8 cellular contexts compared by ENCODE assay signal in genomic region chr5:52799983-52800393, GRCh38. TPM values are rescaled to one million over a fixed set of nuclear protein-coding genes. Genes with fewer than 3 reads are reported as not detected.
DNase-seq lines count a peak whose midpoint lies in the region; ATAC-seq and TF ChIP-seq lines count a peak whose summit lies in the region.

No MANE protein-coding gene starts in this region.

- peak overlapping the region; percentile 90 for H3K4me3 Mint-ChIP-seq in activated T-cell treated with anti-CD3 and anti-CD28 coated beads, Interleukin-2, amount 50 U/mL, for 24 hours

- H3K36me3 ChIP-seq in PC-3 (ENCODE audit: low read depth, low read length), result peaks cover 28% of the 10 kb centered on the region
- H3K36me3 ChIP-seq in mucosa of stomach (ENCODE audit: control insufficient read depth, insufficient read depth, low read length), result no peaks in the 10 kb centered on the region

- in situ Hi-C loops in KBM-7 (cut with MboI; ENCODE audit: low pct_unique_long_range_greater_than_20kb, low sequenced_read_pairs), result no loop called here

- peak; percentile 79 for TF ChIP-seq POLR2A in erythroblast (IDR thresholded peaks at IDR 0.05; ENCODE audit: low read length)

- POLR2A ChIA-PET in PC-3 (lab: Charles Lee; ENCODE audit: unreplicated experiment), result interaction anchor here (0.6 to 1.2 kb wide), 5 partner anchors 10 to 1749 kb away, joined by 3 to 6 read pairs (median 4); partner anchors contain the start of gene MOCS2

- H2AFZ ChIP-seq in PC-3 (ENCODE audit: low read length), result peak overlapping the region; percentile 73

- peak overlapping the region; percentile 77 for H3K4me3 ChIP-seq in PC-3 (ENCODE audit: low read length)
- peak overlapping the region; percentile 59 for H3K4me3 ChIP-seq in mucosa of stomach (ENCODE audit: low read length)

- DNase-seq in DMS79 (lab: John Stamatoyannopoulos, UW) (peak; percentile 82), KBM-7 (peak; percentile 98), PC-3 (peak; percentile 94), erythroblast (lab: John Stamatoyannopoulos, UW) (peak; percentile 94 to 96)
- DNase-seq in activated T-cell treated with anti-CD3 and anti-CD28 coated beads, Interleukin-2, amount 50 U/mL, for 24 hours, result peak; percentile 96
- DNase-seq in stimulated activated CD8-positive, alpha-beta memory T cell treated with anti-CD3 and anti-CD28 coated beads, Interleukin-4, amount 100 ng/mL, for 48 hours, result peak; percentile 97

- H3K27ac Mint-ChIP-seq in activated T-cell treated with anti-CD3 and anti-CD28 coated beads, Interleukin-2, amount 50 U/mL, for 24 hours, result peak overlapping the region; percentile 96

- H3K9ac ChIP-seq in PC-3 (ENCODE audit: low read length) (peak overlapping the region; percentile 100), mucosa of stomach (ENCODE audit: low read length) (peak overlapping the region; percentile 82)

- BruUV-seq in PC-3 (replicated peaks; lab: Mats Ljungman, UMichigan), result no TSS peak

- H3K27me3 Mint-ChIP-seq in activated T-cell treated with anti-CD3 and anti-CD28 coated beads, Interleukin-2, amount 50 U/mL, for 24 hours, result no peaks in the 10 kb centered on the region

- H3K9me2 ChIP-seq in PC-3 (replicated peaks; ENCODE audit: low read length), result no peaks in the 10 kb centered on the region

- peak; percentile 87 for ATAC-seq in GM21737 (IDR thresholded peaks at IDR 0.05; ENCODE audit: unreplicated experiment)
- ATAC-seq in PC-3, result peak; percentile 70

- H3K4me1 ChIP-seq in PC-3 (ENCODE audit: insufficient read depth, low read length) (peaks cover 25% of the 10 kb centered on the region), mucosa of stomach (ENCODE audit: control insufficient read depth, insufficient read depth, low read length) (peaks cover 8% of the 10 kb centered on the region)

- H3K79me2 ChIP-seq in PC-3 (ENCODE audit: low read length), result peaks cover 67% of the 10 kb centered on the region

- peak overlapping the region; percentile 99 for H3K4me2 ChIP-seq in PC-3 (ENCODE audit: low read length)

- peaks cover 41% of the 10 kb centered on the region for H4K20me1 ChIP-seq in PC-3 (ENCODE audit: low read length)

- H3K9me3 Mint-ChIP-seq in activated T-cell treated with anti-CD3 and anti-CD28 coated beads, Interleukin-2, amount 50 U/mL, for 24 hours, result no peaks in the 10 kb centered on the region

- H3K4me1 Mint-ChIP-seq in activated T-cell treated with anti-CD3 and anti-CD28 coated beads, Interleukin-2, amount 50 U/mL, for 24 hours (ENCODE audit: low read depth), result peaks cover 58% of the 10 kb centered on the region

- H3K36me3 Mint-ChIP-seq in activated T-cell treated with anti-CD3 and anti-CD28 coated beads, Interleukin-2, amount 50 U/mL, for 24 hours (ENCODE audit: low read depth), result peaks cover 51% of the 10 kb centered on the region

- H3K9me3 ChIP-seq in PC-3 (ENCODE audit: low read length) (no peaks in the 10 kb centered on the region), mucosa of stomach (ENCODE audit: control insufficient read depth, low read length) (no peaks in the 10 kb centered on the region)

- H3F3A ChIP-seq in PC-3 (ENCODE audit: low read length, unreplicated experiment), result no peaks in the 10 kb centered on the region

- no peak for TF ChIP-seq CTCF in PC-3 (conservative IDR thresholded peaks at IDR 0.05; ENCODE audit: low read depth, low read length)

- intact Hi-C loops in PC-3 (cut with micrococcal nuclease), result loop anchor here (1.0 to 5.0 kb wide), 3 partner anchors 12 to 115 kb away; no protein-coding TSS in a partner anchor

- CTCF ChIA-PET in PC-3 (lab: Charles Lee), result interaction anchor here (1.2 to 1.9 kb wide), 2 partner anchors 115 to 136 kb away, joined by 6 to 7 read pairs; no protein-coding TSS in a partner anchor

- H3K27me3 ChIP-seq in PC-3 (ENCODE audit: low read length), result no peaks in the 10 kb centered on the region
- no peaks in the 10 kb centered on the region for H3K27me3 ChIP-seq in mucosa of stomach (ENCODE audit: control insufficient read depth, insufficient read depth, low read length)

- H3K27ac ChIP-seq in PC-3 (ENCODE audit: low read length), result peak overlapping the region; percentile 99

RNA-seq across cellular contexts. Expression of gene ITGA1, which starts 12.3 kb away (rescaled TPM):
- 3.4 and 4.7 TPM in 2 replicates for total RNA-seq in PC-3 (2014; rRNA removed)

RNA-seq across cellular contexts. Expression of gene PELO, which starts 12.3 kb away (rescaled TPM):
- total RNA-seq in PC-3 (2014; rRNA removed), result 33.6 and 45.3 TPM in 2 replicates

Comparison
In these comparisons a context has a peak if more than half of its experiments do, and no peak if none do; other contexts are left out.
1. Peak in every context shown above with its lines: DNase-seq, ATAC-seq, H3K4me3 ChIP-seq and H3K27ac ChIP-seq.